ENCODE assay signal across 9 cellular contexts in genomic region chr20:31515775-31516107, GRCh38. TPM values are rescaled to one million over a fixed set of nuclear protein-coding genes. Genes with fewer than 3 reads are reported as not detected.
A peak's percentile ranks its signal among the peaks of the same experiment; 100 is the strongest.
DNase-seq lines count a peak whose midpoint lies in the region; ATAC-seq and TF ChIP-seq lines count a peak whose summit lies in the region.
"Had no signal": no experiment of that assay in that cellular context is flagged by ENCODE, and none has a peak within 500 bp of the region (broad histone marks: within the 10 kb centered on the region; RNA-seq: fewer than 3 reads in every experiment).

No MANE protein-coding gene starts in this region.

- peaks cover 0 to 20% (median 0%) of the 10 kb centered on the region in 3 donors for H3K36me3 Mint-ChIP-seq in naive thymus-derived CD8-positive, alpha-beta T cell
- H3K36me3 Mint-ChIP-seq in osteocyte (ENCODE audit: unreplicated experiment) = peaks cover 2% of the 10 kb centered on the region

- H3F3A ChIP-seq in MM.1S (ENCODE audit: insufficient read depth, low read length) = peaks cover 24% of the 10 kb centered on the region

- H4K20me1 ChIP-seq in MM.1S (ENCODE audit: insufficient read depth, low read length) = peaks cover 45% of the 10 kb centered on the region

- H3K9ac ChIP-seq in MM.1S (ENCODE audit: low read length) (peak overlapping the region; percentile 97), endocrine pancreas (ENCODE audit: control insufficient read depth, insufficient read depth, low read length) (peak overlapping the region; percentile 89)

- H2AFZ ChIP-seq in MM.1S (ENCODE audit: low read length) = no peak overlapping the region

- in situ Hi-C loops in GM13977 (cut with MboI; ENCODE audit: low pct_unique_long_range_greater_than_20kb, low sequenced_read_pairs, unreplicated experiment) = no loop called here

- H3K9me3 ChIP-seq in MM.1S (replicated peaks; ENCODE audit: insufficient read depth, low read length) = no peaks in the 10 kb centered on the region
- H3K9me3 ChIP-seq in endocrine pancreas (ENCODE audit: control insufficient read depth, low read length) = no peaks in the 10 kb centered on the region
- H3K9me3 ChIP-seq in prostate gland = no peaks in the 10 kb centered on the region

- WGBS in prostate gland = 70% methylated on average over 3 of the region's 3 CpGs

- H3K4me3 Mint-ChIP-seq in naive thymus-derived CD8-positive, alpha-beta T cell = no peak overlapping the region
- H3K4me3 Mint-ChIP-seq in osteocyte (ENCODE audit: unreplicated experiment) = no peak overlapping the region

- H3K4me3 ChIP-seq in MM.1S (ENCODE audit: low read length) (peak overlapping the region; percentile 95), endocrine pancreas (ENCODE audit: control insufficient read depth, insufficient read depth, low read length) (peak overlapping the region; percentile 80), prostate gland (peak overlapping the region; percentile 89 to 97)

- H3K27ac Mint-ChIP-seq in naive thymus-derived CD8-positive, alpha-beta T cell = no peak overlapping the region
- H3K27ac Mint-ChIP-seq in osteocyte (ENCODE audit: unreplicated experiment) = no peak overlapping the region

- H3K27me3 ChIP-seq in MM.1S (replicated peaks; ENCODE audit: insufficient read depth, low read length) (no peaks in the 10 kb centered on the region), endocrine pancreas (ENCODE audit: control insufficient read depth, insufficient read depth, low read length) (no peaks in the 10 kb centered on the region), prostate gland (replicated peaks; ENCODE audit: insufficient read depth) (no peaks in the 10 kb centered on the region)

- H3K79me2 ChIP-seq in MM.1S (ENCODE audit: low read length) = peaks cover 65% of the 10 kb centered on the region

- H3K36me3 ChIP-seq in MM.1S (replicated peaks; ENCODE audit: insufficient read depth, low read length) (0 out of 2 replicates have a peak, but pooled peaks cover 3% of the 10 kb centered on the region), endocrine pancreas (ENCODE audit: control insufficient read depth, insufficient read depth, low read length) (no peaks in the 10 kb centered on the region), prostate gland (no peaks in the 10 kb centered on the region)

- DNase-seq in GF-D8 (lab: John Stamatoyannopoulos, UW) = peak; percentile 36
- DNase-seq in MM.1S = peak; percentile 85
- no peak for DNase-seq in prostate gland (ENCODE audit: low spot score)
- DNase-seq in posterior vena cava (ENCODE audit: low spot score) = no peak
- DNase-seq in naive thymus-derived CD8-positive, alpha-beta T cell = no peak
- no peak for DNase-seq in GM13977 (ENCODE audit: low spot score)
- DNase-seq in osteocyte (ENCODE audit: extremely low spot score, unreplicated experiment) = no peak

- peaks cover 24% of the 10 kb centered on the region for H3K4me1 ChIP-seq in MM.1S (ENCODE audit: low read length)
- no peaks in the 10 kb centered on the region for H3K4me1 ChIP-seq in endocrine pancreas (ENCODE audit: control insufficient read depth, insufficient read depth, low read length)
- H3K4me1 ChIP-seq in prostate gland (replicated peaks) = peaks cover 17% of the 10 kb centered on the region

- H3K4me2 ChIP-seq in MM.1S (ENCODE audit: low read depth, low read length) = peak overlapping the region; percentile 98

- POLR2A ChIA-PET in naive thymus-derived CD8-positive, alpha-beta T cell (lab: Charles Lee) = no interaction called here

- no peak for TF ChIP-seq POLR2A in prostate gland (IDR thresholded peaks at IDR 0.05)

- H3K4me1 Mint-ChIP-seq in naive thymus-derived CD8-positive, alpha-beta T cell = peaks cover 6 to 23% (median 20%) of the 10 kb centered on the region in 4 donors
- peaks cover 5% of the 10 kb centered on the region for H3K4me1 Mint-ChIP-seq in osteocyte (ENCODE audit: unreplicated experiment)

- no peaks in the 10 kb centered on the region for H3K9me3 Mint-ChIP-seq in naive thymus-derived CD8-positive, alpha-beta T cell
- no peaks in the 10 kb centered on the region for H3K9me3 Mint-ChIP-seq in osteocyte (ENCODE audit: unreplicated experiment)

- intact Hi-C loops in prostate gland (cut with DNase I) = no loop called here
- intact Hi-C loops in posterior vena cava (cut with DNase I) = no loop called here

- H3K27me3 Mint-ChIP-seq in naive thymus-derived CD8-positive, alpha-beta T cell = no peaks in the 10 kb centered on the region
- H3K27me3 Mint-ChIP-seq in osteocyte (ENCODE audit: unreplicated experiment) = no peaks in the 10 kb centered on the region

- H3K27ac ChIP-seq in MM.1S (ENCODE audit: low read length) (peak overlapping the region; percentile 93), prostate gland (peak overlapping the region in 1 of 2 donors; percentile 9)

- ATAC-seq in naive thymus-derived CD8-positive, alpha-beta T cell = no peak

- H3K9me2 ChIP-seq in MM.1S (replicated peaks; ENCODE audit: insufficient read depth, low read length) = no peaks in the 10 kb centered on the region

- TF ChIP-seq CTCF in MM.1S (IDR thresholded peaks at IDR 0.05; ENCODE audit: low read length) (no peak), prostate gland (IDR thresholded peaks at IDR 0.05) (no peak), GM13977 (IDR thresholded peaks at IDR 0.05; ENCODE audit: extremely low read depth, insufficient read depth, missing control alignments) (no peak), osteocyte (IDR thresholded peaks at IDR 0.05) (no peak)

RNA-seq across cellular contexts. Expression of gene HM13, which starts 1.5 kb away (rescaled TPM):
- total RNA-seq in prostate gland (100 to 1,000 TPM in 1 of 2 donors, 10 to 100 TPM in 1; 99.7 to 131 TPM), posterior vena cava (100 to 1,000 TPM; 118 TPM), osteocyte (173 and 203 TPM in 2 replicates)
- total RNA-seq in naive thymus-derived CD8-positive, alpha-beta T cell = 100 to 1,000 TPM; 105 to 109 TPM
- 100 to 1,000 TPM in 2 of 3 donors, 10 to 100 TPM in 1; 96.5 to 115 (median 113) TPM for polyA plus RNA-seq in naive thymus-derived CD8-positive, alpha-beta T cell

RNA-seq across cellular contexts. Expression of gene REM1, which starts 40.7 kb away (rescaled TPM):
- 1 to 10 TPM; 1.3 to 4.9 TPM for total RNA-seq in prostate gland
- 1 to 10 TPM; 5.2 to 6.7 TPM for total RNA-seq in posterior vena cava
- total RNA-seq in naive thymus-derived CD8-positive, alpha-beta T cell = not detected
- not detected for polyA plus RNA-seq in naive thymus-derived CD8-positive, alpha-beta T cell
- not detected in 2 replicates for total RNA-seq in osteocyte
- total RNA-seq: activated CD8-positive, alpha-beta memory T cell treated with anti-CD3 and anti-CD28 coated beads for 36 hours had no signal

RNA-seq across cellular contexts. Expression of gene DEFB124, which starts 40.8 kb away (rescaled TPM):
- total RNA-seq in prostate gland (not detected), posterior vena cava (1 to 10 TPM in 1 of 2 donors, under 1 TPM in 1; 0.76 to 2.9 TPM), osteocyte (not detected in 2 replicates)
- not detected for total RNA-seq in naive thymus-derived CD8-positive, alpha-beta T cell
- not detected for polyA plus RNA-seq in naive thymus-derived CD8-positive, alpha-beta T cell
- total RNA-seq: activated CD8-positive, alpha-beta memory T cell treated with anti-CD3 and anti-CD28 coated beads for 36 hours had no signal

Comparison
In these comparisons a context has a peak if more than half of its experiments do, and no peak if none do; other contexts are left out.
1. DNase-seq: peak in GF-D8 (single experiment) and MM.1S (single experiment); none in prostate gland (single experiment), posterior vena cava (single experiment), naive thymus-derived CD8-positive, alpha-beta T cell (0 of 10), GM13977 (single experiment) and osteocyte (single experiment).
2. Peak in every context shown above with its lines, with median percentiles within 50 percentile points of each other: H3K4me3 ChIP-seq.